ENCODE assay signal across 23 cellular contexts in the genomic region with DNA sequence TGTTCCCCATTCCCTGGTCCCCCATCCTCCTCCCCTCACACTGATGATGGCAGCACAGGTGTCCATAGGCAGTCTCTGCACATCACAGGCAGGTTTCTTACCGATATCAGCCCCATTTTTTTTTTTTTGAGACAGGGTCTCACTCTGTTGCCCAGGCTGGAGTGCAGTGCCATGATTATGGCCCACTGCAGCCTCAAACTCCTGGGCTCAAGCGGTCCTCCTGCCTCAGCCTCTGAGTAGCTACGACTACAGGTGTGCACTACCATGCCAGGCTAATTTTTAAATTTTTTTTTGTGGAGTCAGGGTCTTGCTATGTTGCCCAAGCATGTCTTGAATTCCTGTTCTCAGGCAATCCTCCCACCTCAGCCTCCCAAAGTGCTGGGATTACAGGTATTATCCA. TPM values are rescaled to one million over a fixed set of nuclear protein-coding genes. Genes with fewer than 3 reads are reported as not detected.
A peak's percentile ranks its signal among the peaks of the same experiment; 100 is the strongest.
DNase-seq lines count a peak whose midpoint lies in the region; ATAC-seq, FAIRE-seq and TF ChIP-seq lines count a peak whose summit lies in the region.
"Had no signal": no experiment of that assay in that cellular context is flagged by ENCODE, and none has a peak within 500 bp of the region (broad histone marks: within the 10 kb centered on the region; RNA-seq: fewer than 3 reads in every experiment).

No MANE protein-coding gene starts in this region.

- 0% methylated on average over 3 of the region's 3 CpGs for WGBS in K562 (ENCODE audit: insufficient coverage, low coverage, missing lambda C conversion rate)
- WGBS in psoas muscle, 3 donors = 86 to 93% (median 89%) methylated on average over 3 of the region's 3 CpGs

- H2AFZ ChIP-seq in K562 (ENCODE audit: low read depth, low read length) = no peak overlapping the region
- H2AFZ ChIP-seq: GM23248 had no signal

- no peak for TF ChIP-seq RAD21 in K562 (CRISPR knock-in tag; conservative IDR thresholded peaks at IDR 0.05 in 1 of 2, IDR thresholded peaks at IDR 0.05 in 1 of 2)

- H4K20me1 ChIP-seq in K562 (replicated peaks; ENCODE audit: control insufficient read depth, insufficient read depth, low read length) = peaks cover 5% of the 10 kb centered on the region; the same call in 1 of the 2 replicates
- H4K20me1 ChIP-seq: BLaER1 had no signal

- BruUV-seq in K562 (replicated peaks; lab: Mats Ljungman, UMichigan) = no TSS peak

- POLR2A ChIA-PET in K562 (lab: Yijun Ruan, JAX) = interaction anchor here (1.1 to 1.2 kb wide), 2 partner anchors 13 to 29 kb away, joined by 3 read pairs; no protein-coding TSS in a partner anchor

- no peak for TF ChIP-seq CTCF in K562 (IDR thresholded peaks at IDR 0.05 in 2 of 3, conservative IDR thresholded peaks at IDR 0.05 in 1 of 3; ENCODE audit: insufficient read depth in 2 of 3, low read depth in 1 of 3, low read length in 3 of 3)
- no peak for TF ChIP-seq CTCF in psoas muscle (IDR thresholded peaks at IDR 0.05)

- no peak overlapping the region for H3K9ac ChIP-seq in K562 (ENCODE audit: insufficient read depth in 1 of 2, low read depth in 2 of 2, low read length in 2 of 2)
- H3K9ac ChIP-seq: BLaER1, GM23248 had no signal

- no peak for DNase-seq in K562 (ENCODE audit: extremely low read depth in 1 of 4, low spot score in 3 of 4)
- no peak for DNase-seq in psoas muscle
- no peak for DNase-seq in activated CD8-positive, alpha-beta memory T cell treated with anti-CD3 and anti-CD28 coated beads, Interleukin-2, amount 50 U/mL, for 4 hours
- DNase-seq in urothelium cell line (ENCODE audit: low spot score) = no peak
- no peak for DNase-seq in AG08395 (ENCODE audit: low spot score)
- DNase-seq: CD4-positive, alpha-beta T cell; CD8-positive, alpha-beta memory T cell; DMS 273 treated with DMSO at 0.1 percent for 48 hours; DMS79; EL; GDM1; GM23248; H7; HFFc6 had no signal

- no peak overlapping the region for H3K4me3 ChIP-seq in K562
- H3K4me3 ChIP-seq in psoas muscle = no peak overlapping the region
- H3K4me3 ChIP-seq: BLaER1, GM12878, GM23248 had no signal

- H3K27ac ChIP-seq in K562 (ENCODE audit: extremely low read depth, low read depth, low read length) (no peak overlapping the region), psoas muscle (peak overlapping the region; percentile 69), temporal lobe (ENCODE audit: low read depth, low read length) (peak overlapping the region; percentile 52)
- H3K27ac ChIP-seq: BLaER1, C4-2B, GM23248 had no signal

- H3K27me3 ChIP-seq in K562 (ENCODE audit: control insufficient read depth in 2 of 2, insufficient read depth in 2 of 2, low read length in 2 of 2) (peaks cover 38 to 75% of the 10 kb centered on the region in 2 experiments), psoas muscle (ENCODE audit: insufficient read depth in 3 of 3, low read length in 2 of 3) (no peaks in the 10 kb centered on the region)
- H3K27me3 ChIP-seq: BLaER1 had no signal

- intact Hi-C loops in K562 (cut with micrococcal nuclease) (no loop called here), psoas muscle (cut with DNase I) (no loop called here)

- H3K4me1 ChIP-seq in K562 (replicated peaks in 1 of 2; ENCODE audit: control insufficient read depth in 2 of 2, insufficient read depth in 2 of 2, low read length in 2 of 2) (no peaks in the 10 kb centered on the region), psoas muscle (peaks cover 18% of the 10 kb centered on the region)

- H3K79me2 ChIP-seq in K562 (ENCODE audit: control insufficient read depth, insufficient read depth, low read length) = no peaks in the 10 kb centered on the region

- H3K36me3 ChIP-seq in K562 (ENCODE audit: control insufficient read depth, insufficient read depth, low read length) (no peaks in the 10 kb centered on the region), psoas muscle (ENCODE audit: insufficient read depth in 1 of 2, low read depth in 1 of 2) (peaks cover 0 to 100% of the 10 kb centered on the region in 2 donors)
- H3K36me3 ChIP-seq: BLaER1 had no signal

- no peak for TF ChIP-seq EP300 in K562 (IDR thresholded peaks at IDR 0.05; ENCODE audit: low read length)

- no peaks in the 10 kb centered on the region for H3K9me3 ChIP-seq in K562 (replicated peaks; ENCODE audit: control insufficient read depth, insufficient read depth, low read depth, low read length)
- no peaks in the 10 kb centered on the region for H3K9me3 ChIP-seq in psoas muscle
- H3K9me3 ChIP-seq: BLaER1 had no signal

- in situ Hi-C loops in K562 (cut with MboI) = no loop called here

- no peak for TF ChIP-seq POLR2A in K562 (conservative IDR thresholded peaks at IDR 0.05)

- no peak for ATAC-seq in K562
- ATAC-seq in psoas muscle = no peak
- ATAC-seq: GM12878, HCT116 had no signal

- H3K4me2 ChIP-seq in K562 (ENCODE audit: insufficient read depth, low read length) = no peak overlapping the region
- H3K4me2 ChIP-seq: BLaER1 had no signal

- FAIRE-seq in K562 (lab: Jason Lieb, UNC) = no peak
- no peak for FAIRE-seq in urothelium cell line (lab: Jason Lieb, UNC)
- FAIRE-seq: D721Med, GM12878, GM19239, H1 had no signal

- CTCF ChIA-PET in K562 (lab: Yijun Ruan, JAX; ENCODE audit: low intra/inter-chr PET ratio) = no interaction called here

- no peaks in the 10 kb centered on the region for H3K9me1 ChIP-seq in K562 (ENCODE audit: control insufficient read depth, insufficient read depth, low read length)

TF ChIP-seq in K562, 482 proteins besides CTCF, POLR2A, EP300 and RAD21:
- TF ChIP-seq LARP7 (IDR thresholded peaks at IDR 0.05) = no peak
- TF ChIP-seq MIER1 (IDR thresholded peaks at IDR 0.05; ENCODE audit: low read depth) = no peak
- TF ChIP-seq ZNF121 (CRISPR knock-in tag; conservative IDR thresholded peaks at IDR 0.05) = peak; percentile 77

RNA-seq across cellular contexts. Expression of gene SDHB, which starts 28.9 kb away (rescaled TPM):
- total RNA-seq in K562 (2011; cell fraction: chromatin; rRNA removed; ENCODE audit: low replicate concordance) = 91.4 and 102 TPM in 2 replicates
- total RNA-seq in K562 (2011; cell fraction: nucleolus; rRNA removed) = 89.1 and 94.7 TPM in 2 replicates
- 110 and 139 TPM in 2 replicates for total RNA-seq in K562 (2011; cell fraction: nucleoplasm; rRNA removed)
- total RNA-seq in K562 (2014; rRNA removed) (351 and 360 TPM in 2 replicates), K562 (2014; rRNA removed; fragmentation: Illumina TruSeq; extraction: Trizol) (396 and 465 TPM in 2 replicates), K562 (2015; rRNA removed; fragmentation: Illumina TruSeq; extraction: Trizol) (365 and 377 TPM in 2 replicates), K562 (2021) (263 and 299 TPM in 2 replicates), psoas muscle (100 to 1,000 TPM; 190 to 319 (median 208) TPM), temporal lobe (61.5 TPM)
- polyA plus RNA-seq in K562 (2011; rRNA removed) (453 and 554 TPM in 2 replicates), K562 (2014; fragmentation: Illumina TruSeq; extraction: Trizol) (373 and 453 TPM in 2 replicates), K562 (2014; fragmentation: Nextera tagmentation; extraction: Ambion mirVana) (100 to 1,000 TPM; 207 to 339 TPM), K562 (2014; rRNA removed) (390 and 400 TPM in 2 replicates), psoas muscle (100 to 1,000 TPM; 266 to 452 (median 280) TPM)
- 249 and 308 TPM in 2 replicates for polyA plus RNA-seq in K562 (2011; cell fraction: cytosol; rRNA removed)
- polyA plus RNA-seq in K562 (2011; cell fraction: nucleus; rRNA removed) = 138 and 220 TPM in 2 replicates
- 229 and 275 TPM in 2 replicates for polyA plus RNA-seq in K562 (2012)
- 703 TPM in 2 replicates for polyA minus RNA-seq in K562 (2011; rRNA and poly(A)+ RNA removed)
- polyA minus RNA-seq in K562 (2011; cell fraction: cytosol; rRNA and poly(A)+ RNA removed) = 133 and 188 TPM in 2 replicates
- 40.4 and 84.2 TPM in 2 replicates for polyA minus RNA-seq in K562 (2011; cell fraction: nucleus; rRNA and poly(A)+ RNA removed)

RNA-seq across cellular contexts. Expression of gene PADI2, which starts 36.5 kb away (rescaled TPM):
- total RNA-seq in K562 (2011; cell fraction: chromatin; rRNA removed; ENCODE audit: low replicate concordance) = not detected in 2 replicates
- total RNA-seq in K562 (2011; cell fraction: nucleolus; rRNA removed) = not detected in 2 replicates
- not detected in 2 replicates for total RNA-seq in K562 (2011; cell fraction: nucleoplasm; rRNA removed)
- not detected in 2 replicates for total RNA-seq in K562 (2014; rRNA removed)
- not detected in 2 replicates for total RNA-seq in K562 (2014; rRNA removed; fragmentation: Illumina TruSeq; extraction: Trizol)
- not detected in 2 replicates for total RNA-seq in K562 (2015; rRNA removed; fragmentation: Illumina TruSeq; extraction: Trizol)
- 0.11 and 0.13 TPM in 2 replicates for total RNA-seq in K562 (2021)
- 0.01 TPM in 2 replicates for polyA plus RNA-seq in K562 (2011; rRNA removed)
- polyA plus RNA-seq in K562 (2011; cell fraction: cytosol; rRNA removed) = 0.03 TPM in 1 of 2 replicates, not detected in the other
- polyA plus RNA-seq in K562 (2011; cell fraction: nucleus; rRNA removed) = not detected in 2 replicates
- polyA plus RNA-seq in K562 (2012) = 0.05 TPM in 1 of 2 replicates, not detected in the other
- polyA plus RNA-seq in K562 (2014; fragmentation: Illumina TruSeq; extraction: Trizol) = not detected in 2 replicates
- under 1 TPM; 0.01 TPM for polyA plus RNA-seq in K562 (2014; fragmentation: Nextera tagmentation; extraction: Ambion mirVana)
- polyA plus RNA-seq in K562 (2014; rRNA removed) = not detected in 2 replicates
- not detected in 2 replicates for polyA minus RNA-seq in K562 (2011; rRNA and poly(A)+ RNA removed)
- not detected in 2 replicates for polyA minus RNA-seq in K562 (2011; cell fraction: cytosol; rRNA and poly(A)+ RNA removed)
- not detected in 2 replicates for polyA minus RNA-seq in K562 (2011; cell fraction: nucleus; rRNA and poly(A)+ RNA removed)
- total RNA-seq in psoas muscle = 100 to 1,000 TPM; 198 to 956 (median 431) TPM
- polyA plus RNA-seq in psoas muscle = 100 to 1,000 TPM in 1 of 3 donors, 10 to 100 TPM in 2; 58.1 to 101 (median 58.3) TPM
- total RNA-seq in temporal lobe = 0.74 TPM
- total RNA-seq: A172; CD8-positive, alpha-beta memory T cell had no signal
- polyA plus RNA-seq: CD8-positive, alpha-beta memory T cell had no signal

Comparison
In these comparisons a context has a peak if more than half of its experiments do, and no peak if none do; other contexts are left out.
1. RNA of gene PADI2, which starts 36.5 kb away (total RNA-seq): 198 to 956 TPM in psoas muscle; 0.74 TPM in temporal lobe (single experiment) and 0.11 to 0.13 TPM in K562; every median in the first group is over 100 times any median in the second.